12 cellular contexts compared by ENCODE assay signal in the genomic region with DNA sequence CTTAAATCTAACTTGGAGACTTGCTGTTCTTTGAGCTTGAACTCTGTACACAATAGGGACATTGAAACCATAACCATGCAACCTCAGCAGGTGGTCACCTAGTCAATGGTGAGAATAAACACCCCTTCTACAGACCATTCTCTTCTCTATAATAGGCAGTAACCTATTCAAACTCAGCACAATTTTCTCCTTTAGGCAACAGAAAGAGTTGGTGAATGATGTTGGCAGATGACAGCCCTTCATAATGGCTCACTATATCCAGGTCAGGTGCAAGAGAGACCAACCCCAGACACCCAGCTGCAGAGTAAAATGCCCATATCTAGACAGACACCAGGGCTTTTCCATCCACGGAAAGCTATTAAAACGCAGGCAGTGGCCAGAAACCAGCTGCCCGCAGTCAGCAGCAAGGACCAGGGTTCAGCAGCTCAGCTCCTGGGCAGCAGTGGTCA.
DNase-seq lines count a peak whose midpoint lies in the region; ATAC-seq lines count a peak whose summit lies in the region.
"Had no signal": no experiment of that assay in that cellular context is flagged by ENCODE, and none has a peak within 500 bp of the region (broad histone marks: within the 10 kb centered on the region; RNA-seq: fewer than 3 reads in every experiment).

No MANE protein-coding gene starts in this region.

- peaks cover 54% of the 10 kb centered on the region for H3K36me3 Mint-ChIP-seq in activated naive CD8-positive, alpha-beta T cell treated with anti-CD3 and anti-CD28 coated beads for 36 hours

- peaks cover 58% of the 10 kb centered on the region for H3K4me1 Mint-ChIP-seq in activated naive CD8-positive, alpha-beta T cell treated with anti-CD3 and anti-CD28 coated beads for 36 hours

- peak; percentile 30 for DNase-seq in activated CD8-positive, alpha-beta memory T cell treated with anti-CD3 and anti-CD28 coated beads for 24 hours
- no peak for DNase-seq in activated CD8-positive, alpha-beta memory T cell treated with anti-CD3 and anti-CD28 coated beads, Interleukin-2, amount 50 U/mL, for 4 hours
- DNase-seq in NCI-H1930 (lab: John Stamatoyannopoulos, UW) (peak; percentile 70 to 81), superior temporal gyrus (ENCODE audit: extremely low spot score) (peak; percentile 79), GF-D8 (lab: John Stamatoyannopoulos, UW) (no peak)
- DNase-seq in activated naive CD8-positive, alpha-beta T cell treated with anti-CD3 and anti-CD28 coated beads for 36 hours = no peak
- DNase-seq: DMS 273 treated with DMSO at 0.1 percent for 48 hours; NCI-H1436 treated with DMSO at 0.1 percent for 48 hours; occipital lobe; stimulated activated naive CD4-positive, alpha-beta T cell treated with Interleukin-2 at 50 U/mL for 16 hours had no signal

- ATAC-seq in GM21526 (IDR thresholded peaks at IDR 0.05; ENCODE audit: low FRiP score, unreplicated experiment) = no peak
- no peak for ATAC-seq in GM18517 (IDR thresholded peaks at IDR 0.05; ENCODE audit: unreplicated experiment)

- peak overlapping the region; percentile 20 for H3K27ac Mint-ChIP-seq in activated naive CD8-positive, alpha-beta T cell treated with anti-CD3 and anti-CD28 coated beads for 36 hours

- no peak overlapping the region for H3K4me3 Mint-ChIP-seq in activated naive CD8-positive, alpha-beta T cell treated with anti-CD3 and anti-CD28 coated beads for 36 hours

- H3K27me3 Mint-ChIP-seq in activated naive CD8-positive, alpha-beta T cell treated with anti-CD3 and anti-CD28 coated beads for 36 hours = no peaks in the 10 kb centered on the region

- H3K9me3 Mint-ChIP-seq in activated naive CD8-positive, alpha-beta T cell treated with anti-CD3 and anti-CD28 coated beads for 36 hours = no peaks in the 10 kb centered on the region

Comparison
In these comparisons a context has a peak if more than half of its experiments do, and no peak if none do; other contexts are left out.
1. DNase-seq: peak in activated CD8-positive, alpha-beta memory T cell treated with anti-CD3 and anti-CD28 coated beads for 24 hours (single experiment), NCI-H1930 (2 of 2) and superior temporal gyrus (single experiment); none in activated CD8-positive, alpha-beta memory T cell treated with anti-CD3 and anti-CD28 coated beads, Interleukin-2, amount 50 U/mL, for 4 hours (single experiment), activated naive CD8-positive, alpha-beta T cell treated with anti-CD3 and anti-CD28 coated beads for 36 hours (single experiment) and GF-D8 (single experiment).